Comparison of ENCODE assay signal across 1 cellular context in genomic region chr6:116570856-116571682, GRCh38.
A peak's percentile ranks its signal among the peaks of the same experiment; 100 is the strongest.
TF ChIP-seq lines count a peak whose summit lies in the region.

A gene with protein sequence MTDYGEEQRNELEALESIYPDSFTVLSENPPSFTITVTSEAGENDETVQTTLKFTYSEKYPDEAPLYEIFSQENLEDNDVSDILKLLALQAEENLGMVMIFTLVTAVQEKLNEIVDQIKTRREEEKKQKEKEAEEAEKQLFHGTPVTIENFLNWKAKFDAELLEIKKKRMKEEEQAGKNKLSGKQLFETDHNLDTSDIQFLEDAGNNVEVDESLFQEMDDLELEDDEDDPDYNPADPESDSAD (plus strand): TSS chr6:116571504. CDS start chr6:116571583, 79 bp downstream.

TF ChIP-seq in HepG2, 621 proteins besides CTCF, POLR2A, EP300 and RAD21 (continued from another document and continues in another):
- TF ChIP-seq, protein P1, sequence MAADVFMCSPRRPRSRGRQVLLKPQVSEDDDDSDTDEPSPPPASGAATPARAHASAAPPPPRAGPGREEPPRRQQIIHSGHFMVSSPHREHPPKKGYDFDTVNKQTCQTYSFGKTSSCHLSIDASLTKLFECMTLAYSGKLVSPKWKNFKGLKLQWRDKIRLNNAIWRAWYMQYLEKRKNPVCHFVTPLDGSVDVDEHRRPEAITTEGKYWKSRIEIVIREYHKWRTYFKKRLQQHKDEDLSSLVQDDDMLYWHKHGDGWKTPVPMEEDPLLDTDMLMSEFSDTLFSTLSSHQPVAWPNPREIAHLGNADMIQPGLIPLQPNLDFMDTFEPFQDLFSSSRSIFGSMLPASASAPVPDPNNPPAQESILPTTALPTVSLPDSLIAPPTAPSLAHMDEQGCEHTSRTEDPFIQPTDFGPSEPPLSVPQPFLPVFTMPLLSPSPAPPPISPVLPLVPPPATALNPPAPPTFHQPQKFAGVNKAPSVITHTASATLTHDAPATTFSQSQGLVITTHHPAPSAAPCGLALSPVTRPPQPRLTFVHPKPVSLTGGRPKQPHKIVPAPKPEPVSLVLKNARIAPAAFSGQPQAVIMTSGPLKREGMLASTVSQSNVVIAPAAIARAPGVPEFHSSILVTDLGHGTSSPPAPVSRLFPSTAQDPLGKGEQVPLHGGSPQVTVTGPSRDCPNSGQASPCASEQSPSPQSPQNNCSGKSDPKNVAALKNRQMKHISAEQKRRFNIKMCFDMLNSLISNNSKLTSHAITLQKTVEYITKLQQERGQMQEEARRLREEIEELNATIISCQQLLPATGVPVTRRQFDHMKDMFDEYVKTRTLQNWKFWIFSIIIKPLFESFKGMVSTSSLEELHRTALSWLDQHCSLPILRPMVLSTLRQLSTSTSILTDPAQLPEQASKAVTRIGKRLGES (CRISPR knock-in tag; IDR thresholded peaks at IDR 0.05; ENCODE audit: borderline replicate concordance): 0 out of 2 replicates have a peak, but pooled peaks have one; percentile 47
- TF ChIP-seq ZNF790 (CRISPR knock-in tag; IDR thresholded peaks at IDR 0.05; ENCODE audit: borderline replicate concordance): 0 out of 2 replicates have a peak, but pooled peaks have one; percentile 68
- TF ChIP-seq ZNF792 (CRISPR knock-in tag; IDR thresholded peaks at IDR 0.05): peak; percentile 96
- TF ChIP-seq CBX5 (CRISPR knock-in tag; IDR thresholded peaks at IDR 0.05; ENCODE audit: borderline replicate concordance): peak; percentile 93; the same call in 1 of the 2 replicates
- 0 out of 2 replicates have a peak, but pooled peaks have one; percentile 29 for TF ChIP-seq ZNF24 (IDR thresholded peaks at IDR 0.05)
- TF ChIP-seq MEIS2 (CRISPR knock-in tag; IDR thresholded peaks at IDR 0.05): peak; percentile 61; the same call in 1 of the 2 replicates
- no peak for TF ChIP-seq SMC3 (IDR thresholded peaks at IDR 0.05; ENCODE audit: low read length)
- TF ChIP-seq RBM22 (optimal IDR thresholded peaks at IDR 0.05; ENCODE audit: low read length): no peak
- peak; percentile 75; the same call in 1 of the 2 replicates for TF ChIP-seq ZBTB20 (CRISPR knock-in tag; IDR thresholded peaks at IDR 0.05; ENCODE audit: borderline replicate concordance, low read depth)
- peak; percentile 93 for TF ChIP-seq ZNF142 (CRISPR knock-in tag; IDR thresholded peaks at IDR 0.05)
- TF ChIP-seq, protein P2, sequence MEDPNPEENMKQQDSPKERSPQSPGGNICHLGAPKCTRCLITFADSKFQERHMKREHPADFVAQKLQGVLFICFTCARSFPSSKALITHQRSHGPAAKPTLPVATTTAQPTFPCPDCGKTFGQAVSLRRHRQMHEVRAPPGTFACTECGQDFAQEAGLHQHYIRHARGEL (CRISPR knock-in tag; IDR thresholded peaks at IDR 0.05): no peak; the same call in 1 of the 2 replicates
- peak; percentile 63; the same call in 1 of the 2 replicates for TF ChIP-seq ELF4 (CRISPR knock-in tag; IDR thresholded peaks at IDR 0.05; ENCODE audit: borderline replicate concordance)
- TF ChIP-seq ZNF101 (CRISPR knock-in tag; IDR thresholded peaks at IDR 0.05; ENCODE audit: borderline replicate concordance, low read depth): no peak
- no peak for TF ChIP-seq ATAD3A (CRISPR knock-in tag; IDR thresholded peaks at IDR 0.05)
- peak; percentile 95 for TF ChIP-seq SIN3A (IDR thresholded peaks at IDR 0.05; ENCODE audit: borderline replicate concordance, low read depth, low read length)
- peak; percentile 95; the same call in 1 of the 2 replicates for TF ChIP-seq ZFP82 (CRISPR knock-in tag; IDR thresholded peaks at IDR 0.05; ENCODE audit: borderline replicate concordance)
- no peak for TF ChIP-seq ATF7 (IDR thresholded peaks at IDR 0.05)
- TF ChIP-seq ATF7 (CRISPR knock-in tag; IDR thresholded peaks at IDR 0.05): peak; percentile 66; the same call in 1 of the 2 replicates
- TF ChIP-seq, protein P3, sequence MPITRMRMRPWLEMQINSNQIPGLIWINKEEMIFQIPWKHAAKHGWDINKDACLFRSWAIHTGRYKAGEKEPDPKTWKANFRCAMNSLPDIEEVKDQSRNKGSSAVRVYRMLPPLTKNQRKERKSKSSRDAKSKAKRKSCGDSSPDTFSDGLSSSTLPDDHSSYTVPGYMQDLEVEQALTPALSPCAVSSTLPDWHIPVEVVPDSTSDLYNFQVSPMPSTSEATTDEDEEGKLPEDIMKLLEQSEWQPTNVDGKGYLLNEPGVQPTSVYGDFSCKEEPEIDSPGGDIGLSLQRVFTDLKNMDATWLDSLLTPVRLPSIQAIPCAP (CRISPR knock-in tag; IDR thresholded peaks at IDR 0.05; ENCODE audit: low read depth): no peak
- TF ChIP-seq ZNF432 (CRISPR knock-in tag; IDR thresholded peaks at IDR 0.05; ENCODE audit: borderline replicate concordance): no peak
- TF ChIP-seq GRHL1 (CRISPR knock-in tag; conservative IDR thresholded peaks at IDR 0.05): no peak
- TF ChIP-seq KLF15 (CRISPR knock-in tag; IDR thresholded peaks at IDR 0.05; ENCODE audit: borderline replicate concordance): no peak; the same call in 1 of the 2 replicates
- TF ChIP-seq ZBTB37 (CRISPR knock-in tag; IDR thresholded peaks at IDR 0.05): no peak
- TF ChIP-seq DDIT3 (CRISPR knock-in tag; IDR thresholded peaks at IDR 0.05): no peak; the same call in 1 of the 2 replicates
- no peak for TF ChIP-seq ZNF260 (CRISPR knock-in tag; IDR thresholded peaks at IDR 0.05; ENCODE audit: borderline replicate concordance, low read depth)
- peak; percentile 79; the same call in 1 of the 2 replicates for TF ChIP-seq NCOA2 (CRISPR knock-in tag; IDR thresholded peaks at IDR 0.05)
- peak; percentile 94; the same call in 1 of the 2 replicates for TF ChIP-seq ZNF343 (CRISPR knock-in tag; IDR thresholded peaks at IDR 0.05)
- peak; percentile 98 for TF ChIP-seq ZNF124 (CRISPR knock-in tag; IDR thresholded peaks at IDR 0.05)
- no peak; the same call in 1 of the 2 replicates for TF ChIP-seq ZNF180 (CRISPR knock-in tag; IDR thresholded peaks at IDR 0.05; ENCODE audit: borderline replicate concordance, low read depth)
- no peak for TF ChIP-seq ZSCAN22 (CRISPR knock-in tag; IDR thresholded peaks at IDR 0.05)
- 0 out of 2 replicates have a peak, but pooled peaks have one; percentile 71 for TF ChIP-seq RARG (CRISPR knock-in tag; IDR thresholded peaks at IDR 0.05; ENCODE audit: low read depth)
- TF ChIP-seq KDM4B (CRISPR knock-in tag; IDR thresholded peaks at IDR 0.05): peak; percentile 40; the same call in 1 of the 2 replicates
- peak; percentile 95 for TF ChIP-seq RFXANK (CRISPR knock-in tag; IDR thresholded peaks at IDR 0.05)
- TF ChIP-seq SOX13 (IDR thresholded peaks at IDR 0.05): no peak
- TF ChIP-seq SOX13 (CRISPR knock-in tag; conservative IDR thresholded peaks at IDR 0.05 in 1 of 2, IDR thresholded peaks at IDR 0.05 in 1 of 2): peak in 1 of 2 experiments; percentile 55; a peak in 2 of 4 replicates
- TF ChIP-seq ZNF44 (CRISPR knock-in tag; IDR thresholded peaks at IDR 0.05): peak; percentile 94; the same call in 1 of the 2 replicates
- TF ChIP-seq HCFC1 (IDR thresholded peaks at IDR 0.05; ENCODE audit: low read depth, low read length): peak; percentile 91
- no peak for TF ChIP-seq CHD2 (IDR thresholded peaks at IDR 0.05; ENCODE audit: low read depth, low read length)
- peak; percentile 75 for TF ChIP-seq ZNF609 (CRISPR knock-in tag; IDR thresholded peaks at IDR 0.05; ENCODE audit: borderline replicate concordance)
